ENCODE assay signal across 8 cellular contexts in the genomic region with DNA sequence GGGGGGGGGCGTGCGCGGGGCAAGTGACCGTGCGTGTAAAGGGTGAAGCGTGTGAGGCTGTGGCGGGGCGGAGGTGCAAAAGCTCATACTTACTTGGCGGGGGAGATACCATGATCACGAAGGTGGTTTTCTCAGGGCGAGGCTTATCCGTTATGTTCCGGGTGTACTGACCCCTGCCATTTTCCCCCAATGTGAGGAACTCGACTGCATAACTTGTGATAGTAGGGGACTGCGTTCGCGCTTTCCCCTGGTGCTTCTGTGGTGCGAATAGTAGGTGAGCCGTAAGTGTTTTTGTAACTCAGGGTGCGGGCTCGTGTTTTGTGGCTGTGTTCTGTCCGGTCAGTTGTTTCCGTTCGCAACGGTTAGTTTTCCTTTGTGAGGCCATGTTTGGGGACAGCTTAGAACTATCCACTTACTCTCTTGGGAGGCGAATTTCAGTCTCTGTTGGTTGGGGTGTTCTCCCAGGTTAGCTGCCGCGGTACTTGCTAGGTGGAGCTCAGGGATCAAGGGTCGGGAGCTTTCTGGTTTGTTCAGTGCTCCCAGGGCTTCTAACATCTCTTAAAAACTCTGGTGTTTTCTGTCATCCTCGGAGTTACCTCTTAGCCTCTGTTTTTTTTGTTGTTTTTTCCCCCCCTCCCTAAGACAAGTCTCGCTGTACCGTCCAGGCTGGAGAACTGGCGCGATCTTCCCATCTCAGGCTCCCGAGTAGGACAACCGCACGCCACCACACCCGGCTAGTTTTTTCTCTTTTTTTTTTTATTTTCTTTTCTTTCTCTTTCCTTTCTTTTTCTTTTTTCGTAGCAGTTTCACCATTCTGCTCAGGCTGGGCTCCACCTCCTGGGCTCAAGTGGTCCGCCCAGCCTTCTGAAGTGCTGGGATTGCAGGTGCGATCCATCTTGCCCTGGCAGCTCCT. TPM values are rescaled to one million over a fixed set of nuclear protein-coding genes. Genes with fewer than 3 reads are reported as not detected.
DNase-seq lines count a peak whose midpoint lies in the region; ATAC-seq and TF ChIP-seq lines count a peak whose summit lies in the region.
"Not testable (repeated sequence)": the region's sequence is repeated elsewhere in the genome, so short reads cannot be mapped to it uniquely, and the experiment has no call there.

No MANE protein-coding gene starts in this region.

- peak overlapping the region; percentile 94 to 100 (median 98) for H3K4me3 Mint-ChIP-seq in CD4-positive, alpha-beta memory T cell
- H3K4me3 Mint-ChIP-seq in effector memory CD8-positive, alpha-beta T cell = peak overlapping the region; percentile 89 to 95

- CTCF ChIA-PET in CD4-positive, alpha-beta memory T cell (lab: Charles Lee; ENCODE audit: partially characterized antibody) = interaction anchor here (0.7 kb wide), 1 partner anchor 111 kb away, joined by 4 read pairs; no protein-coding TSS in a partner anchor

- peak; percentile 36 for ATAC-seq in GM19468 (IDR thresholded peaks at IDR 0.05; ENCODE audit: extremely low read depth, unreplicated experiment)
- peak; percentile 78 for ATAC-seq in HG03571 (IDR thresholded peaks at IDR 0.05; ENCODE audit: unreplicated experiment)
- peak; percentile 84 for ATAC-seq in effector memory CD8-positive, alpha-beta T cell (replicated peaks)
- peak; percentile 93 for ATAC-seq in lung (ENCODE audit: insufficient read depth, low FRiP score)

- H3K27ac Mint-ChIP-seq in CD4-positive, alpha-beta memory T cell = peak overlapping the region; percentile 97 to 100 (median 99)
- H3K27ac Mint-ChIP-seq in effector memory CD8-positive, alpha-beta T cell = peak overlapping the region; percentile 99

- not testable (repeated sequence) for H3K27me3 Mint-ChIP-seq in CD4-positive, alpha-beta memory T cell; effector memory CD8-positive, alpha-beta T cell

- POLR2A ChIA-PET in CD4-positive, alpha-beta memory T cell (lab: Charles Lee; ENCODE audit: partially characterized antibody) = interaction anchor here (0.7 to 0.9 kb wide), 5 partner anchors 111 to 868 kb away, joined by 5 to 11 read pairs (median 7); no protein-coding TSS in a partner anchor

- peak overlapping the region; percentile 66 for H3K27ac ChIP-seq in CD4-positive, alpha-beta memory T cell (ENCODE audit: low read depth, low read length)
- peak overlapping the region; percentile 78 to 94 for H3K27ac ChIP-seq in lung (ENCODE audit: low read depth in 1 of 2, low read length in 1 of 2)

- not testable (repeated sequence) for H3K27me3 ChIP-seq in CD4-positive, alpha-beta memory T cell (ENCODE audit: insufficient read depth, low read length); lung (ENCODE audit: control insufficient read depth, insufficient read depth)

- intact Hi-C loops in CD4-positive, alpha-beta memory T cell (cut with micrococcal nuclease) = not testable (repeated sequence)

- not testable (repeated sequence) for TF ChIP-seq CTCF in lung (IDR thresholded peaks at IDR 0.05; ENCODE audit: control extremely low read depth, extremely low read depth)

- peaks cover 0 to 17% (median 3%) of the 10 kb centered on the region in 4 donors for H3K4me1 Mint-ChIP-seq in CD4-positive, alpha-beta memory T cell
- not testable (repeated sequence) for H3K4me1 Mint-ChIP-seq in effector memory CD8-positive, alpha-beta T cell (ENCODE audit: low read depth in 2 of 2)

- not testable (repeated sequence) for H3K9me3 ChIP-seq in CD4-positive, alpha-beta memory T cell (ENCODE audit: control insufficient read depth in 1 of 2, low read length in 2 of 2); lung (ENCODE audit: control insufficient read depth in 2 of 2, insufficient read depth in 1 of 2, low read length in 1 of 2)

- 2% methylated on average over 39 to 40 of the region's 41 CpGs for WGBS in lung, 2 donors

- peak; percentile 92 to 95 (median 93) for DNase-seq in CD4-positive, alpha-beta memory T cell
- DNase-seq in NK-92 (lab: John Stamatoyannopoulos, UW; ENCODE audit: unreplicated experiment) (peak; percentile 37), lung (ENCODE audit: low spot score) (peak; percentile 90)
- DNase-seq in activated CD8-positive, alpha-beta memory T cell treated with anti-CD3 and anti-CD28 coated beads for 48 hours (ENCODE audit: low read depth in 2 of 3, low spot score in 2 of 3) = peak; percentile 61 to 84 (median 72)
- DNase-seq in effector memory CD8-positive, alpha-beta T cell = peak; percentile 84 to 91 (median 89)
- peak; percentile 79 for DNase-seq in stimulated activated CD4-positive, alpha-beta T cell treated with anti-CD3 and anti-CD28 coated beads, Interleukin-4, amount 100 ng/mL, for 1 hour

- H3K36me3 Mint-ChIP-seq in CD4-positive, alpha-beta memory T cell = peaks cover 0 to 12% of the 10 kb centered on the region in 2 donors
- H3K36me3 Mint-ChIP-seq in effector memory CD8-positive, alpha-beta T cell (ENCODE audit: insufficient read depth) = peaks cover 29% of the 10 kb centered on the region

- H3K4me1 ChIP-seq in CD4-positive, alpha-beta memory T cell (ENCODE audit: insufficient read depth, low read length); lung (ENCODE audit: control insufficient read depth in 2 of 2, insufficient read depth in 2 of 2, low read length in 2 of 2): not testable (repeated sequence)

- H3K36me3 ChIP-seq in CD4-positive, alpha-beta memory T cell (ENCODE audit: insufficient read depth, low read length); lung (ENCODE audit: control insufficient read depth in 2 of 2, insufficient read depth in 2 of 2, low read length in 2 of 2): not testable (repeated sequence)

- H3K9me3 Mint-ChIP-seq in CD4-positive, alpha-beta memory T cell; effector memory CD8-positive, alpha-beta T cell: not testable (repeated sequence)

- H3K4me3 ChIP-seq in CD4-positive, alpha-beta memory T cell (ENCODE audit: low read length in 2 of 2) = peak overlapping the region; percentile 52 to 69
- peak overlapping the region; percentile 65 for H3K4me3 ChIP-seq in lung

RNA-seq across cellular contexts. Expression of gene PPIAL4E, which starts 39.3 kb away (rescaled TPM):
- total RNA-seq in CD4-positive, alpha-beta memory T cell = 1 to 10 TPM; 3.9 to 5.2 TPM
- not detected for polyA plus RNA-seq in CD4-positive, alpha-beta memory T cell
- total RNA-seq in lung = not detected
- polyA plus RNA-seq in lung = not detected

RNA-seq across cellular contexts. Expression of gene NBPF15, which starts 48.7 kb away (rescaled TPM):
- total RNA-seq in CD4-positive, alpha-beta memory T cell = 100 to 1,000 TPM; 169 to 184 TPM
- polyA plus RNA-seq in CD4-positive, alpha-beta memory T cell = 10 to 100 TPM; 12.9 to 30.8 TPM
- 10 to 100 TPM; 34.1 to 64.2 TPM for total RNA-seq in lung
- polyA plus RNA-seq in lung = 10 to 100 TPM; 11.1 to 18.5 TPM

Comparison
In these comparisons a context has a peak if more than half of its experiments do, and no peak if none do; other contexts are left out.
1. Peak in every context shown above with its lines: DNase-seq, ATAC-seq, H3K4me3 ChIP-seq and H3K27ac ChIP-seq.
2. DNase-seq: peak in every context shown above with its lines; median percentile 93 in CD4-positive, alpha-beta memory T cell; 90 in lung; 89 in effector memory CD8-positive, alpha-beta T cell; 79 in stimulated activated CD4-positive, alpha-beta T cell treated with anti-CD3 and anti-CD28 coated beads, Interleukin-4, amount 100 ng/mL, for 1 hour; 72 in activated CD8-positive, alpha-beta memory T cell treated with anti-CD3 and anti-CD28 coated beads for 48 hours; 37 in NK-92.
3. ATAC-seq: peak in every context shown above with its lines; median percentile 93 in lung; 84 in effector memory CD8-positive, alpha-beta T cell; 78 in HG03571; 36 in GM19468.
4. RNA of gene PPIAL4E, which starts 39.3 kb away (total RNA-seq): 3.9 to 5.2 TPM in CD4-positive, alpha-beta memory T cell; not detected in lung; every median in the first group is over 4 times any median in the second.